ENCODE assay signal across 1 cellular context in genomic region chr5:171600736-171601265, GRCh38.
TF ChIP-seq lines count a peak whose summit lies in the region.

No MANE protein-coding gene starts in this region.

TF ChIP-seq in IMR-90, 13 proteins besides CTCF, POLR2A, EP300 and RAD21:
- no peak for TF ChIP-seq MAFK (IDR thresholded peaks at IDR 0.05; ENCODE audit: low read depth, low read length)
- TF ChIP-seq BHLHE40 (IDR thresholded peaks at IDR 0.05; ENCODE audit: low read depth, low read length), result no peak
- TF ChIP-seq USF2 (IDR thresholded peaks at IDR 0.05; ENCODE audit: low read depth, low read length), result no peak
- TF ChIP-seq NFE2L2 (IDR thresholded peaks at IDR 0.05; ENCODE audit: low read depth, low read length), result no peak
- TF ChIP-seq RFX5 (IDR thresholded peaks at IDR 0.05; ENCODE audit: low read depth, low read length), result no peak
- TF ChIP-seq SMC3 (IDR thresholded peaks at IDR 0.05; ENCODE audit: low read depth, low read length), result no peak
- TF ChIP-seq RCOR1 (IDR thresholded peaks at IDR 0.05; ENCODE audit: insufficient replicate concordance, low read length), result no peak
- no peak for TF ChIP-seq CEBPB (IDR thresholded peaks at IDR 0.05; ENCODE audit: low read depth, low read length)
- TF ChIP-seq CHD1 (IDR thresholded peaks at IDR 0.05; ENCODE audit: low read depth, low read length), result no peak
- no peak for TF ChIP-seq FOS (IDR thresholded peaks at IDR 0.05; ENCODE audit: low read depth, low read length)
- TF ChIP-seq MAZ (IDR thresholded peaks at IDR 0.05; ENCODE audit: borderline replicate concordance, low read depth, low read length), result no peak
- TF ChIP-seq ELK1 (IDR thresholded peaks at IDR 0.05; ENCODE audit: borderline replicate concordance, low read depth, low read length), result no peak
- no peak for TF ChIP-seq MXI1 (IDR thresholded peaks at IDR 0.05; ENCODE audit: borderline replicate concordance, low read depth, low read length)
